ENCODE assay signal across 1 cellular context in the genomic region with DNA sequence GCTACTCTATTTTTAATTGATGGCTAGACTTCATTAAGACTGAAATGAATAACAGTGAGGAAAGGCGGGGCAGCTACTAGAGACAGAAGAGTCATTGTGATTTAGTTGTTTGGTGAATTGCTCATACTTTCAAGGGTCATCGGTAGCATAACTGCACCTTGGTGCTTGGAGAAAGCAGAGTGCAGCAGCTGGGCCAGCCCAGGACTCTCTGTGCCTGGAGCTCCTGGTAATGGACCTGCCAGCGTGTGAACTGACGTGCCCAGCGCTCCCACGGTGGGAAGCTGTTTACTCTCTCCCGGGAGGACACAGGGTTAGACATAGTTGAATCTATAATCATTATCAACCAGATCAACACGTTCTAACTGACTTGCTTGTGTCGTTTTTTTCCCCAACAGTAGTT.
TF ChIP-seq lines count a peak whose summit lies in the region.

No MANE protein-coding gene starts in this region.

TF ChIP-seq in HepG2, 621 proteins besides CTCF, POLR2A, EP300 and RAD21 (continued from another document and continues in another):
- TF ChIP-seq, protein P1, sequence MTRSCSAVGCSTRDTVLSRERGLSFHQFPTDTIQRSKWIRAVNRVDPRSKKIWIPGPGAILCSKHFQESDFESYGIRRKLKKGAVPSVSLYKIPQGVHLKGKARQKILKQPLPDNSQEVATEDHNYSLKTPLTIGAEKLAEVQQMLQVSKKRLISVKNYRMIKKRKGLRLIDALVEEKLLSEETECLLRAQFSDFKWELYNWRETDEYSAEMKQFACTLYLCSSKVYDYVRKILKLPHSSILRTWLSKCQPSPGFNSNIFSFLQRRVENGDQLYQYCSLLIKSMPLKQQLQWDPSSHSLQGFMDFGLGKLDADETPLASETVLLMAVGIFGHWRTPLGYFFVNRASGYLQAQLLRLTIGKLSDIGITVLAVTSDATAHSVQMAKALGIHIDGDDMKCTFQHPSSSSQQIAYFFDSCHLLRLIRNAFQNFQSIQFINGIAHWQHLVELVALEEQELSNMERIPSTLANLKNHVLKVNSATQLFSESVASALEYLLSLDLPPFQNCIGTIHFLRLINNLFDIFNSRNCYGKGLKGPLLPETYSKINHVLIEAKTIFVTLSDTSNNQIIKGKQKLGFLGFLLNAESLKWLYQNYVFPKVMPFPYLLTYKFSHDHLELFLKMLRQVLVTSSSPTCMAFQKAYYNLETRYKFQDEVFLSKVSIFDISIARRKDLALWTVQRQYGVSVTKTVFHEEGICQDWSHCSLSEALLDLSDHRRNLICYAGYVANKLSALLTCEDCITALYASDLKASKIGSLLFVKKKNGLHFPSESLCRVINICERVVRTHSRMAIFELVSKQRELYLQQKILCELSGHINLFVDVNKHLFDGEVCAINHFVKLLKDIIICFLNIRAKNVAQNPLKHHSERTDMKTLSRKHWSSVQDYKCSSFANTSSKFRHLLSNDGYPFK (CRISPR knock-in tag; IDR thresholded peaks at IDR 0.05; ENCODE audit: borderline replicate concordance) = no peak
- no peak for TF ChIP-seq NAIF1 (CRISPR knock-in tag; IDR thresholded peaks at IDR 0.05; ENCODE audit: borderline replicate concordance)
- TF ChIP-seq SALL1 (CRISPR knock-in tag; IDR thresholded peaks at IDR 0.05) = peak; percentile 77; the same call in 1 of the 2 replicates
- no peak for TF ChIP-seq NRL (CRISPR knock-in tag; IDR thresholded peaks at IDR 0.05; ENCODE audit: borderline replicate concordance)
- TF ChIP-seq TCF7 (IDR thresholded peaks at IDR 0.05; ENCODE audit: low read depth) = no peak
- TF ChIP-seq HMG20A (CRISPR knock-in tag; IDR thresholded peaks at IDR 0.05; ENCODE audit: borderline replicate concordance) = peak; percentile 42; the same call in 1 of the 2 replicates
- TF ChIP-seq, protein P2, sequence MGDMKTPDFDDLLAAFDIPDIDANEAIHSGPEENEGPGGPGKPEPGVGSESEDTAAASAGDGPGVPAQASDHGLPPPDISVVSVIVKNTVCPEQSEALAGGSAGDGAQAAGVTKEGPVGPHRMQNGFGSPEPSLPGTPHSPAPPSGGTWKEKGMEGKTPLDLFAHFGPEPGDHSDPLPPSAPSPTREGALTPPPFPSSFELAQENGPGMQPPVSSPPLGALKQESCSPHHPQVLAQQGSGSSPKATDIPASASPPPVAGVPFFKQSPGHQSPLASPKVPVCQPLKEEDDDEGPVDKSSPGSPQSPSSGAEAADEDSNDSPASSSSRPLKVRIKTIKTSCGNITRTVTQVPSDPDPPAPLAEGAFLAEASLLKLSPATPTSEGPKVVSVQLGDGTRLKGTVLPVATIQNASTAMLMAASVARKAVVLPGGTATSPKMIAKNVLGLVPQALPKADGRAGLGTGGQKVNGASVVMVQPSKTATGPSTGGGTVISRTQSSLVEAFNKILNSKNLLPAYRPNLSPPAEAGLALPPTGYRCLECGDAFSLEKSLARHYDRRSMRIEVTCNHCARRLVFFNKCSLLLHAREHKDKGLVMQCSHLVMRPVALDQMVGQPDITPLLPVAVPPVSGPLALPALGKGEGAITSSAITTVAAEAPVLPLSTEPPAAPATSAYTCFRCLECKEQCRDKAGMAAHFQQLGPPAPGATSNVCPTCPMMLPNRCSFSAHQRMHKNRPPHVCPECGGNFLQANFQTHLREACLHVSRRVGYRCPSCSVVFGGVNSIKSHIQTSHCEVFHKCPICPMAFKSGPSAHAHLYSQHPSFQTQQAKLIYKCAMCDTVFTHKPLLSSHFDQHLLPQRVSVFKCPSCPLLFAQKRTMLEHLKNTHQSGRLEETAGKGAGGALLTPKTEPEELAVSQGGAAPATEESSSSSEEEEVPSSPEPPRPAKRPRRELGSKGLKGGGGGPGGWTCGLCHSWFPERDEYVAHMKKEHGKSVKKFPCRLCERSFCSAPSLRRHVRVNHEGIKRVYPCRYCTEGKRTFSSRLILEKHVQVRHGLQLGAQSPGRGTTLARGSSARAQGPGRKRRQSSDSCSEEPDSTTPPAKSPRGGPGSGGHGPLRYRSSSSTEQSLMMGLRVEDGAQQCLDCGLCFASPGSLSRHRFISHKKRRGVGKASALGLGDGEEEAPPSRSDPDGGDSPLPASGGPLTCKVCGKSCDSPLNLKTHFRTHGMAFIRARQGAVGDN (CRISPR knock-in tag; IDR thresholded peaks at IDR 0.05) = peak; percentile 37; the same call in 1 of the 2 replicates
- no peak for TF ChIP-seq ZNF484 (CRISPR knock-in tag; IDR thresholded peaks at IDR 0.05; ENCODE audit: borderline replicate concordance, low read depth)
- TF ChIP-seq RXRA (CRISPR knock-in tag; IDR thresholded peaks at IDR 0.05) = peak; percentile 30; the same call in 1 of the 2 replicates
- peak; percentile 53; the same call in 1 of the 2 replicates for TF ChIP-seq POLR2G (IDR thresholded peaks at IDR 0.05; ENCODE audit: low read depth, low read length)
- TF ChIP-seq ZNF749 (CRISPR knock-in tag; IDR thresholded peaks at IDR 0.05; ENCODE audit: borderline replicate concordance) = no peak
- 0 out of 2 replicates have a peak, but pooled peaks have one; percentile 30 for TF ChIP-seq KDM3A (CRISPR knock-in tag; IDR thresholded peaks at IDR 0.05; ENCODE audit: low read depth)
- no peak for TF ChIP-seq ZNF678 (CRISPR knock-in tag; IDR thresholded peaks at IDR 0.05)
- TF ChIP-seq ZNF550 (CRISPR knock-in tag; IDR thresholded peaks at IDR 0.05; ENCODE audit: borderline replicate concordance) = no peak
- no peak for TF ChIP-seq PPARG (CRISPR knock-in tag; conservative IDR thresholded peaks at IDR 0.05)
- TF ChIP-seq HDAC1 (CRISPR knock-in tag; IDR thresholded peaks at IDR 0.05) = peak; percentile 26; the same call in 1 of the 2 replicates
- TF ChIP-seq GZF1 (CRISPR knock-in tag; IDR thresholded peaks at IDR 0.05) = 0 out of 2 replicates have a peak, but pooled peaks have one; percentile 44
- TF ChIP-seq NFIB (CRISPR knock-in tag; IDR thresholded peaks at IDR 0.05; ENCODE audit: borderline replicate concordance) = no peak
- TF ChIP-seq ZNF263 (CRISPR knock-in tag; IDR thresholded peaks at IDR 0.05) = 0 out of 2 replicates have a peak, but pooled peaks have one; percentile 14
- no peak for TF ChIP-seq HNRNPL (IDR thresholded peaks at IDR 0.05; ENCODE audit: low read depth, low read length)
- TF ChIP-seq ZNF652 (CRISPR knock-in tag; IDR thresholded peaks at IDR 0.05; ENCODE audit: borderline replicate concordance, low read depth) = no peak
- TF ChIP-seq ZKSCAN8 (CRISPR knock-in tag; IDR thresholded peaks at IDR 0.05; ENCODE audit: borderline replicate concordance) = no peak
- TF ChIP-seq, protein P3, sequence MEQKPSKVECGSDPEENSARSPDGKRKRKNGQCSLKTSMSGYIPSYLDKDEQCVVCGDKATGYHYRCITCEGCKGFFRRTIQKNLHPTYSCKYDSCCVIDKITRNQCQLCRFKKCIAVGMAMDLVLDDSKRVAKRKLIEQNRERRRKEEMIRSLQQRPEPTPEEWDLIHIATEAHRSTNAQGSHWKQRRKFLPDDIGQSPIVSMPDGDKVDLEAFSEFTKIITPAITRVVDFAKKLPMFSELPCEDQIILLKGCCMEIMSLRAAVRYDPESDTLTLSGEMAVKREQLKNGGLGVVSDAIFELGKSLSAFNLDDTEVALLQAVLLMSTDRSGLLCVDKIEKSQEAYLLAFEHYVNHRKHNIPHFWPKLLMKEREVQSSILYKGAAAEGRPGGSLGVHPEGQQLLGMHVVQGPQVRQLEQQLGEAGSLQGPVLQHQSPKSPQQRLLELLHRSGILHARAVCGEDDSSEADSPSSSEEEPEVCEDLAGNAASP (CRISPR knock-in tag; IDR thresholded peaks at IDR 0.05; ENCODE audit: borderline replicate concordance) = 0 out of 2 replicates have a peak, but pooled peaks have one; percentile 10
- TF ChIP-seq, protein P4, sequence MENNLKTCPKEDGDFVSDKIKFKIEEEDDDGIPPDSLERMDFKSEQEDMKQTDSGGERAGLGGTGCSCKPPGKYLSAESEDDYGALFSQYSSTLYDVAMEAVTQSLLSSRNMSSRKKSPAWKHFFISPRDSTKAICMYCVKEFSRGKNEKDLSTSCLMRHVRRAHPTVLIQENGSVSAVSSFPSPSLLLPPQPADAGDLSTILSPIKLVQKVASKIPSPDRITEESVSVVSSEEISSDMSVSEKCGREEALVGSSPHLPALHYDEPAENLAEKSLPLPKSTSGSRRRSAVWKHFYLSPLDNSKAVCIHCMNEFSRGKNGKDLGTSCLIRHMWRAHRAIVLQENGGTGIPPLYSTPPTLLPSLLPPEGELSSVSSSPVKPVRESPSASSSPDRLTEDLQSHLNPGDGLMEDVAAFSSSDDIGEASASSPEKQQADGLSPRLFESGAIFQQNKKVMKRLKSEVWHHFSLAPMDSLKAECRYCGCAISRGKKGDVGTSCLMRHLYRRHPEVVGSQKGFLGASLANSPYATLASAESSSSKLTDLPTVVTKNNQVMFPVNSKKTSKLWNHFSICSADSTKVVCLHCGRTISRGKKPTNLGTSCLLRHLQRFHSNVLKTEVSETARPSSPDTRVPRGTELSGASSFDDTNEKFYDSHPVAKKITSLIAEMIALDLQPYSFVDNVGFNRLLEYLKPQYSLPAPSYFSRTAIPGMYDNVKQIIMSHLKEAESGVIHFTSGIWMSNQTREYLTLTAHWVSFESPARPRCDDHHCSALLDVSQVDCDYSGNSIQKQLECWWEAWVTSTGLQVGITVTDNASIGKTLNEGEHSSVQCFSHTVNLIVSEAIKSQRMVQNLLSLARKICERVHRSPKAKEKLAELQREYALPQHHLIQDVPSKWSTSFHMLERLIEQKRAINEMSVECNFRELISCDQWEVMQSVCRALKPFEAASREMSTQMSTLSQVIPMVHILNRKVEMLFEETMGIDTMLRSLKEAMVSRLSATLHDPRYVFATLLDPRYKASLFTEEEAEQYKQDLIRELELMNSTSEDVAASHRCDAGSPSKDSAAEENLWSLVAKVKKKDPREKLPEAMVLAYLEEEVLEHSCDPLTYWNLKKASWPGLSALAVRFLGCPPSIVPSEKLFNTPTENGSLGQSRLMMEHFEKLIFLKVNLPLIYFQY (CRISPR knock-in tag; IDR thresholded peaks at IDR 0.05; ENCODE audit: borderline replicate concordance) = no peak
- TF ChIP-seq, protein P5, sequence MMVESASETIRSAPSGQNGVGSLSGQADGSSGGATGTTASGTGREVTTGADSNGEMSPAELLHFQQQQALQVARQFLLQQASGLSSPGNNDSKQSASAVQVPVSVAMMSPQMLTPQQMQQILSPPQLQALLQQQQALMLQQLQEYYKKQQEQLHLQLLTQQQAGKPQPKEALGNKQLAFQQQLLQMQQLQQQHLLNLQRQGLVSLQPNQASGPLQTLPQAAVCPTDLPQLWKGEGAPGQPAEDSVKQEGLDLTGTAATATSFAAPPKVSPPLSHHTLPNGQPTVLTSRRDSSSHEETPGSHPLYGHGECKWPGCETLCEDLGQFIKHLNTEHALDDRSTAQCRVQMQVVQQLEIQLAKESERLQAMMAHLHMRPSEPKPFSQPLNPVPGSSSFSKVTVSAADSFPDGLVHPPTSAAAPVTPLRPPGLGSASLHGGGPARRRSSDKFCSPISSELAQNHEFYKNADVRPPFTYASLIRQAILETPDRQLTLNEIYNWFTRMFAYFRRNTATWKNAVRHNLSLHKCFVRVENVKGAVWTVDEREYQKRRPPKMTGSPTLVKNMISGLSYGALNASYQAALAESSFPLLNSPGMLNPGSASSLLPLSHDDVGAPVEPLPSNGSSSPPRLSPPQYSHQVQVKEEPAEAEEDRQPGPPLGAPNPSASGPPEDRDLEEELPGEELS (CRISPR knock-in tag; IDR thresholded peaks at IDR 0.05) = peak; percentile 85
- no peak for TF ChIP-seq SOX6 (IDR thresholded peaks at IDR 0.05)
- TF ChIP-seq SOX6 (CRISPR knock-in tag; IDR thresholded peaks at IDR 0.05) = peak; percentile 15
- TF ChIP-seq, protein P6, sequence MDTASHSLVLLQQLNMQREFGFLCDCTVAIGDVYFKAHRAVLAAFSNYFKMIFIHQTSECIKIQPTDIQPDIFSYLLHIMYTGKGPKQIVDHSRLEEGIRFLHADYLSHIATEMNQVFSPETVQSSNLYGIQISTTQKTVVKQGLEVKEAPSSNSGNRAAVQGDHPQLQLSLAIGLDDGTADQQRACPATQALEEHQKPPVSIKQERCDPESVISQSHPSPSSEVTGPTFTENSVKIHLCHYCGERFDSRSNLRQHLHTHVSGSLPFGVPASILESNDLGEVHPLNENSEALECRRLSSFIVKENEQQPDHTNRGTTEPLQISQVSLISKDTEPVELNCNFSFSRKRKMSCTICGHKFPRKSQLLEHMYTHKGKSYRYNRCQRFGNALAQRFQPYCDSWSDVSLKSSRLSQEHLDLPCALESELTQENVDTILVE (CRISPR knock-in tag; IDR thresholded peaks at IDR 0.05) = no peak
- TF ChIP-seq, protein P7, sequence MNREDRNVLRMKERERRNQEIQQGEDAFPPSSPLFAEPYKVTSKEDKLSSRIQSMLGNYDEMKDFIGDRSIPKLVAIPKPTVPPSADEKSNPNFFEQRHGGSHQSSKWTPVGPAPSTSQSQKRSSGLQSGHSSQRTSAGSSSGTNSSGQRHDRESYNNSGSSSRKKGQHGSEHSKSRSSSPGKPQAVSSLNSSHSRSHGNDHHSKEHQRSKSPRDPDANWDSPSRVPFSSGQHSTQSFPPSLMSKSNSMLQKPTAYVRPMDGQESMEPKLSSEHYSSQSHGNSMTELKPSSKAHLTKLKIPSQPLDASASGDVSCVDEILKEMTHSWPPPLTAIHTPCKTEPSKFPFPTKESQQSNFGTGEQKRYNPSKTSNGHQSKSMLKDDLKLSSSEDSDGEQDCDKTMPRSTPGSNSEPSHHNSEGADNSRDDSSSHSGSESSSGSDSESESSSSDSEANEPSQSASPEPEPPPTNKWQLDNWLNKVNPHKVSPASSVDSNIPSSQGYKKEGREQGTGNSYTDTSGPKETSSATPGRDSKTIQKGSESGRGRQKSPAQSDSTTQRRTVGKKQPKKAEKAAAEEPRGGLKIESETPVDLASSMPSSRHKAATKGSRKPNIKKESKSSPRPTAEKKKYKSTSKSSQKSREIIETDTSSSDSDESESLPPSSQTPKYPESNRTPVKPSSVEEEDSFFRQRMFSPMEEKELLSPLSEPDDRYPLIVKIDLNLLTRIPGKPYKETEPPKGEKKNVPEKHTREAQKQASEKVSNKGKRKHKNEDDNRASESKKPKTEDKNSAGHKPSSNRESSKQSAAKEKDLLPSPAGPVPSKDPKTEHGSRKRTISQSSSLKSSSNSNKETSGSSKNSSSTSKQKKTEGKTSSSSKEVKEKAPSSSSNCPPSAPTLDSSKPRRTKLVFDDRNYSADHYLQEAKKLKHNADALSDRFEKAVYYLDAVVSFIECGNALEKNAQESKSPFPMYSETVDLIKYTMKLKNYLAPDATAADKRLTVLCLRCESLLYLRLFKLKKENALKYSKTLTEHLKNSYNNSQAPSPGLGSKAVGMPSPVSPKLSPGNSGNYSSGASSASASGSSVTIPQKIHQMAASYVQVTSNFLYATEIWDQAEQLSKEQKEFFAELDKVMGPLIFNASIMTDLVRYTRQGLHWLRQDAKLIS (CRISPR knock-in tag; IDR thresholded peaks at IDR 0.05) = no peak
- no peak for TF ChIP-seq ZBTB38 (CRISPR knock-in tag; IDR thresholded peaks at IDR 0.05)
- TF ChIP-seq ZNF468 (CRISPR knock-in tag; IDR thresholded peaks at IDR 0.05) = no peak
- TF ChIP-seq, protein P8, sequence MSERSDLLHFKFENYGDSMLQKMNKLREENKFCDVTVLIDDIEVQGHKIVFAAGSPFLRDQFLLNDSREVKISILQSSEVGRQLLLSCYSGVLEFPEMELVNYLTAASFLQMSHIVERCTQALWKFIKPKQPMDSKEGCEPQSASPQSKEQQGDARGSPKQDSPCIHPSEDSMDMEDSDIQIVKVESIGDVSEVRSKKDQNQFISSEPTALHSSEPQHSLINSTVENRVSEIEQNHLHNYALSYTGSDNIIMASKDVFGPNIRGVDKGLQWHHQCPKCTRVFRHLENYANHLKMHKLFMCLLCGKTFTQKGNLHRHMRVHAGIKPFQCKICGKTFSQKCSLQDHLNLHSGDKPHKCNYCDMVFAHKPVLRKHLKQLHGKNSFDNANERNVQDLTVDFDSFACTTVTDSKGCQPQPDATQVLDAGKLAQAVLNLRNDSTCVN (CRISPR knock-in tag; IDR thresholded peaks at IDR 0.05; ENCODE audit: borderline replicate concordance) = no peak
- TF ChIP-seq ZNF253 (CRISPR knock-in tag; IDR thresholded peaks at IDR 0.05; ENCODE audit: borderline replicate concordance) = no peak
- TF ChIP-seq ZSCAN12 (CRISPR knock-in tag; IDR thresholded peaks at IDR 0.05) = no peak
